In the genomic region with DNA sequence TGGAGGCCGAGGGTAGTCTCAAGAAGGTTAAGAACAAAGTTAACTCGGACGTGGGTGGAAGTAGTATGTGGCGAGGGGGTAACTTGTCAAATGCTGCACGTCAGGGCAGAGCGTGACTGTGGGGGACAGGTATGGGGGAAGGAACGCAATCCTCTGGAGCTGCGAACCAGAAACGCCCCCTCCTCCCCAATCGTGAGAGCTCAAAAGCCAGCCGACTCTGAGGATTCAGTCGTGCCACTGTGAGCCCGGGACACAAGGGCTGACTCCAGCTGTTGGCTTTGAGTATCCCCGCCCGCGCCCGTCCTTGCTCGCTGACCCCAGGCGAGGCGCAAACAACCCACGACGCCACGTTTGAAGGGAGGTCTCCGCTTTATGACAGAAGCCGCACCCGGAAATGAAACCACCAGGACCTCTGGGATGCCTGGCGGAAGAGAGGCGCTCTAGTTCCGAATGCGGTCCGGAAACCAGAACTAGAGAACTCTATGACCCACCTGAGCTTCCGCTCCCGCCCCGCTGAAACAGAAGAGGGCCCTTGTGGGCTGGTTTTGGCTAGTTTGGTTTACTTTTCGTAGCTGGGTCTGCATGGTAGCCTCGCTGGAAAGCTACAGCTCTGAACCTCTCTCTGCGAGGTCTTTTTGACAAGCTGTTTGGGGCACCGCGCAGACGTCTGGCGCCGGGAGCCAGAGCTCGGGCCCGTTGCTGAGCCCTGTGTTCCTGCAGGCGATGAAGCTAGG, we compare ENCODE assay signal across 1 cellular context.
TF ChIP-seq lines count a peak whose summit lies in the region.

TSS of gene PEX12 (minus strand) at position 377 of the 734 bp plus-strand sequence. CDS start 550 bp downstream, outside the sequence.

TF ChIP-seq in K562, 482 proteins besides CTCF, POLR2A, EP300 and RAD21 (continued from another document and continues in another):
- TF ChIP-seq, protein P1, sequence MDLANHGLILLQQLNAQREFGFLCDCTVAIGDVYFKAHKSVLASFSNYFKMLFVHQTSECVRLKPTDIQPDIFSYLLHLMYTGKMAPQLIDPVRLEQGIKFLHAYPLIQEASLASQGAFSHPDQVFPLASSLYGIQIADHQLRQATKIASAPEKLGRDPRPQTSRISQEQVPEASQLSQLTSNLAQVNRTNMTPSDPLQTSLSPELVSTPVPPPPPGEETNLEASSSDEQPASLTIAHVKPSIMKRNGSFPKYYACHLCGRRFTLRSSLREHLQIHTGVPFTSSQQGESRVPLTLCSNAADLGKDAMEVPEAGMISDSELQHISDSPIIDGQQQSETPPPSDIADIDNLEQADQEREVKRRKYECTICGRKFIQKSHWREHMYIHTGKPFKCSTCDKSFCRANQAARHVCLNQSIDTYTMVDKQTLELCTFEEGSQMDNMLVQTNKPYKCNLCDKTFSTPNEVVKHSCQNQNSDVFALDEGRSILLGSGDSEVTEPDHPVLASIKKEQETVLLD (IDR thresholded peaks at IDR 0.05): peak; percentile 27; the same call in 1 of the 2 replicates
- TF ChIP-seq SMARCA4 (IDR thresholded peaks at IDR 0.05): peak; percentile 19; the same call in 1 of the 2 replicates
- TF ChIP-seq, protein P2, sequence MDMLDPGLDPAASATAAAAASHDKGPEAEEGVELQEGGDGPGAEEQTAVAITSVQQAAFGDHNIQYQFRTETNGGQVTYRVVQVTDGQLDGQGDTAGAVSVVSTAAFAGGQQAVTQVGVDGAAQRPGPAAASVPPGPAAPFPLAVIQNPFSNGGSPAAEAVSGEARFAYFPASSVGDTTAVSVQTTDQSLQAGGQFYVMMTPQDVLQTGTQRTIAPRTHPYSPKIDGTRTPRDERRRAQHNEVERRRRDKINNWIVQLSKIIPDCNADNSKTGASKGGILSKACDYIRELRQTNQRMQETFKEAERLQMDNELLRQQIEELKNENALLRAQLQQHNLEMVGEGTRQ (CRISPR knock-in tag; IDR thresholded peaks at IDR 0.05): no peak
- TF ChIP-seq SMC3 (conservative IDR thresholded peaks at IDR 0.05; ENCODE audit: insufficient read depth, low read depth, low read length): 0 out of 2 replicates have a peak, but pooled peaks have one; percentile 5
- TF ChIP-seq WHSC1 (IDR thresholded peaks at IDR 0.05; ENCODE audit: low read length): no peak
- no peak for TF ChIP-seq ZNF592 (IDR thresholded peaks at IDR 0.05)
- TF ChIP-seq HDAC6 (IDR thresholded peaks at IDR 0.05; ENCODE audit: low read depth, low read length): no peak
- TF ChIP-seq HMGXB4 (CRISPR knock-in tag; IDR thresholded peaks at IDR 0.05): no peak
- TF ChIP-seq RNF2 (IDR thresholded peaks at IDR 0.05): peak; percentile 60; the same call in 1 of the 2 replicates
- TF ChIP-seq KDM5B (IDR thresholded peaks at IDR 0.05; ENCODE audit: insufficient replicate concordance, low read depth, low read length): peak; percentile 87
- peak; percentile 49; the same call in 1 of the 2 replicates for TF ChIP-seq ZKSCAN8 (CRISPR knock-in tag; IDR thresholded peaks at IDR 0.05)
- no peak for TF ChIP-seq GATA2 (CRISPR knock-in tag; IDR thresholded peaks at IDR 0.05)
- TF ChIP-seq, protein P3, sequence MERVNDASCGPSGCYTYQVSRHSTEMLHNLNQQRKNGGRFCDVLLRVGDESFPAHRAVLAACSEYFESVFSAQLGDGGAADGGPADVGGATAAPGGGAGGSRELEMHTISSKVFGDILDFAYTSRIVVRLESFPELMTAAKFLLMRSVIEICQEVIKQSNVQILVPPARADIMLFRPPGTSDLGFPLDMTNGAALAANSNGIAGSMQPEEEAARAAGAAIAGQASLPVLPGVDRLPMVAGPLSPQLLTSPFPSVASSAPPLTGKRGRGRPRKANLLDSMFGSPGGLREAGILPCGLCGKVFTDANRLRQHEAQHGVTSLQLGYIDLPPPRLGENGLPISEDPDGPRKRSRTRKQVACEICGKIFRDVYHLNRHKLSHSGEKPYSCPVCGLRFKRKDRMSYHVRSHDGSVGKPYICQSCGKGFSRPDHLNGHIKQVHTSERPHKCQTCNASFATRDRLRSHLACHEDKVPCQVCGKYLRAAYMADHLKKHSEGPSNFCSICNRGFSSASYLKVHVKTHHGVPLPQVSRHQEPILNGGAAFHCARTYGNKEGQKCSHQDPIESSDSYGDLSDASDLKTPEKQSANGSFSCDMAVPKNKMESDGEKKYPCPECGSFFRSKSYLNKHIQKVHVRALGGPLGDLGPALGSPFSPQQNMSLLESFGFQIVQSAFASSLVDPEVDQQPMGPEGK (CRISPR knock-in tag; IDR thresholded peaks at IDR 0.05; ENCODE audit: borderline replicate concordance): no peak
- TF ChIP-seq CBFA2T3 (IDR thresholded peaks at IDR 0.05): no peak
- peak; percentile 86 for TF ChIP-seq MXI1 (IDR thresholded peaks at IDR 0.05; ENCODE audit: low read depth, low read length)
- peak; percentile 97 for TF ChIP-seq ESRRA (IDR thresholded peaks at IDR 0.05; ENCODE audit: borderline replicate concordance, low read depth)
- TF ChIP-seq TCFL5 (CRISPR knock-in tag; conservative IDR thresholded peaks at IDR 0.05): no peak
- TF ChIP-seq ZNF699 (CRISPR knock-in tag; IDR thresholded peaks at IDR 0.05; ENCODE audit: insufficient replicate concordance): no peak
- no peak for TF ChIP-seq HNRNPK (IDR thresholded peaks at IDR 0.05; ENCODE audit: low read depth, low read length, poor library complexity, severe bottlenecking)
- no peak; the same call in 1 of the 2 replicates for TF ChIP-seq ZNF76 (CRISPR knock-in tag; IDR thresholded peaks at IDR 0.05; ENCODE audit: borderline replicate concordance)
- no peak for TF ChIP-seq ZFP91 (CRISPR knock-in tag; IDR thresholded peaks at IDR 0.05)
- TF ChIP-seq, protein P4, sequence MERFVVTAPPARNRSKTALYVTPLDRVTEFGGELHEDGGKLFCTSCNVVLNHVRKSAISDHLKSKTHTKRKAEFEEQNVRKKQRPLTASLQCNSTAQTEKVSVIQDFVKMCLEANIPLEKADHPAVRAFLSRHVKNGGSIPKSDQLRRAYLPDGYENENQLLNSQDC (CRISPR knock-in tag; IDR thresholded peaks at IDR 0.05): no peak
- no peak for TF ChIP-seq ZNF324 (CRISPR knock-in tag; IDR thresholded peaks at IDR 0.05)
- no peak for TF ChIP-seq THRB (CRISPR knock-in tag; conservative IDR thresholded peaks at IDR 0.05)
- no peak for TF ChIP-seq FOXJ3 (CRISPR knock-in tag; IDR thresholded peaks at IDR 0.05)
- TF ChIP-seq PML (IDR thresholded peaks at IDR 0.05; ENCODE audit: low read length): peak; percentile 83
- TF ChIP-seq NR2C1 (IDR thresholded peaks at IDR 0.05): peak; percentile 99
- TF ChIP-seq NR2C1 (tag; IDR thresholded peaks at IDR 0.05): peak; percentile 99
- no peak for TF ChIP-seq ZEB2 (IDR thresholded peaks at IDR 0.05)
- TF ChIP-seq, protein P5, sequence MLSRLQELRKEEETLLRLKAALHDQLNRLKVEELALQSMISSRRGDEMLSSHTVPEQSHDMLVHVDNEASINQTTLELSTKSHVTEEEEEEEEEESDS (CRISPR knock-in tag; IDR thresholded peaks at IDR 0.05): no peak
- TF ChIP-seq CREB3L1 (IDR thresholded peaks at IDR 0.05; ENCODE audit: borderline replicate concordance, low read depth): peak; percentile 99
- TF ChIP-seq ZNF277 (CRISPR knock-in tag; IDR thresholded peaks at IDR 0.05; ENCODE audit: borderline replicate concordance): no peak
- no peak for TF ChIP-seq MAX (CRISPR knock-in tag; IDR thresholded peaks at IDR 0.05)
- TF ChIP-seq ZFPM2 (CRISPR knock-in tag; IDR thresholded peaks at IDR 0.05): no peak
- no peak for TF ChIP-seq SRF (CRISPR knock-in tag; IDR thresholded peaks at IDR 0.05)
- no peak for TF ChIP-seq TRIM28 (IDR thresholded peaks at IDR 0.05)
- TF ChIP-seq ZNF551 (CRISPR knock-in tag; IDR thresholded peaks at IDR 0.05): no peak
- TF ChIP-seq ZNF146 (CRISPR knock-in tag; IDR thresholded peaks at IDR 0.05; ENCODE audit: unreplicated experiment): no peak
- TF ChIP-seq NCOA1 (IDR thresholded peaks at IDR 0.05; ENCODE audit: low read depth): no peak
- TF ChIP-seq, protein P6, sequence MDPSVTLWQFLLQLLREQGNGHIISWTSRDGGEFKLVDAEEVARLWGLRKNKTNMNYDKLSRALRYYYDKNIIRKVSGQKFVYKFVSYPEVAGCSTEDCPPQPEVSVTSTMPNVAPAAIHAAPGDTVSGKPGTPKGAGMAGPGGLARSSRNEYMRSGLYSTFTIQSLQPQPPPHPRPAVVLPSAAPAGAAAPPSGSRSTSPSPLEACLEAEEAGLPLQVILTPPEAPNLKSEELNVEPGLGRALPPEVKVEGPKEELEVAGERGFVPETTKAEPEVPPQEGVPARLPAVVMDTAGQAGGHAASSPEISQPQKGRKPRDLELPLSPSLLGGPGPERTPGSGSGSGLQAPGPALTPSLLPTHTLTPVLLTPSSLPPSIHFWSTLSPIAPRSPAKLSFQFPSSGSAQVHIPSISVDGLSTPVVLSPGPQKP (CRISPR knock-in tag; IDR thresholded peaks at IDR 0.05): no peak
- TF ChIP-seq MCM5 (IDR thresholded peaks at IDR 0.05; ENCODE audit: low read depth): no peak
- TF ChIP-seq ZFP1 (CRISPR knock-in tag; IDR thresholded peaks at IDR 0.05): no peak
